8 cellular contexts compared by ENCODE assay signal in the genomic region with DNA sequence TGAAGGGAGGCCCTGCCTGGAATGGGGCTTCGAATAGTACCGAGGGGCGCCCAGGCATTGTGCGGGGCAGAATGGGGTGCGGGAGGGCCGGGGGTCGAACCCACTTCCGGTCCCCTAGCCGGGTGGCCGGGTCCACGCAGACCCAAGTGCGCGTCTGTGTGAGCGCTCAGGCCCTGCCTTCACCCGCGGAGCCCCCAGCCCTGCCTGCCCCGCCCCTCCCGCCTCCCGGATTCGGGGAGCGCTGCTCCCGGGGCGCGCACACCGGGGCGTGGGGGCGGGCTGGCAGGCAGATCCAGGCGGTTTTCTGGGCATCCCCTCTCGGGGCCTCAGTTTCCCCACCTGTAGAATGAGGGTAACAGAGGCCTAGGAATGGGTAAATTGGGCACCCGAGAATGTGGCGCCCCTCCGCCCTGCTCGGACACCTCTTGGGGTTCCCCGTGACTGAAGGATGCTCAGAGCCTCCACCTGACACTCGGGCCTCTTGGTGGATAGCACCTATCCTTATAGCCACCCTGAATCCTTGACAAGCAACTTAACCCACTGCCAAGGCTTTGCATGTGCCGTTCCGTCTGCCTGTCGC. TPM values are rescaled to one million over a fixed set of nuclear protein-coding genes. Genes with fewer than 3 reads are reported as not detected.
DNase-seq lines count a peak whose midpoint lies in the region; ATAC-seq, FAIRE-seq and TF ChIP-seq lines count a peak whose summit lies in the region.

No MANE protein-coding gene starts in this region.

- 3% methylated on average over 38 of the region's 38 CpGs for WGBS in HUES64

- peak overlapping the region; percentile 38 to 94 (median 93) for H3K27ac Mint-ChIP-seq in CD4-positive, CD25-positive, alpha-beta regulatory T cell
- H3K27ac Mint-ChIP-seq in activated naive CD4-positive, alpha-beta T cell treated with anti-CD3 and anti-CD28 coated beads, Interleukin-2, amount 50 U/mL, for 24 hours = peak overlapping the region; percentile 93
- H3K27ac Mint-ChIP-seq in stimulated activated effector memory CD8-positive, alpha-beta T cell treated with anti-CD3 and anti-CD28 coated beads, Interleukin-12 subunit alpha, Interleukin-12 subunit beta, amount 100 ng/mL, for 72 hours = peak overlapping the region; percentile 93

- H3K27me3 Mint-ChIP-seq in CD4-positive, CD25-positive, alpha-beta regulatory T cell = peaks cover 6% of the 10 kb centered on the region
- no peaks in the 10 kb centered on the region for H3K27me3 Mint-ChIP-seq in activated naive CD4-positive, alpha-beta T cell treated with anti-CD3 and anti-CD28 coated beads, Interleukin-2, amount 50 U/mL, for 24 hours

- peak overlapping the region; percentile 84 for H3K27ac ChIP-seq in CD4-positive, CD25-positive, alpha-beta regulatory T cell (ENCODE audit: insufficient read depth, low read length, poor library complexity, severe bottlenecking)
- H3K27ac ChIP-seq in HUES64 (ENCODE audit: low read depth, low read length) = peak overlapping the region; percentile 67; the same call in 1 of the 2 replicates
- peak overlapping the region; percentile 80 to 87 for H3K27ac ChIP-seq in kidney (ENCODE audit: low read depth in 2 of 2, low read length in 2 of 2)

- peak overlapping the region; percentile 92 to 95 (median 94) for H3K4me3 Mint-ChIP-seq in CD4-positive, CD25-positive, alpha-beta regulatory T cell
- H3K4me3 Mint-ChIP-seq in activated naive CD4-positive, alpha-beta T cell treated with anti-CD3 and anti-CD28 coated beads, Interleukin-2, amount 50 U/mL, for 24 hours = peak overlapping the region; percentile 89
- H3K4me3 Mint-ChIP-seq in stimulated activated effector memory CD8-positive, alpha-beta T cell treated with anti-CD3 and anti-CD28 coated beads, Interleukin-12 subunit alpha, Interleukin-12 subunit beta, amount 100 ng/mL, for 72 hours = peak overlapping the region; percentile 87

- no peak for ATAC-seq in CD4-positive, CD25-positive, alpha-beta regulatory T cell (ENCODE audit: low read depth in 2 of 2)
- ATAC-seq in stimulated activated effector memory CD8-positive, alpha-beta T cell treated with anti-CD3 and anti-CD28 coated beads, Interleukin-12 subunit alpha, Interleukin-12 subunit beta, amount 100 ng/mL, for 72 hours = no peak

- H3K4me3 ChIP-seq in CD4-positive, CD25-positive, alpha-beta regulatory T cell (ENCODE audit: low read depth, low read length) = peak overlapping the region; percentile 26
- H3K4me3 ChIP-seq in HUES64 (ENCODE audit: low read length) (peak overlapping the region; percentile 70), kidney (ENCODE audit: low read length in 2 of 2) (peak overlapping the region; percentile 63 to 86)

- peaks cover 0 to 2% (median 0%) of the 10 kb centered on the region in 7 donors for H3K9me3 Mint-ChIP-seq in CD4-positive, CD25-positive, alpha-beta regulatory T cell
- no peaks in the 10 kb centered on the region for H3K9me3 Mint-ChIP-seq in activated naive CD4-positive, alpha-beta T cell treated with anti-CD3 and anti-CD28 coated beads, Interleukin-2, amount 50 U/mL, for 24 hours
- H3K9me3 Mint-ChIP-seq in stimulated activated effector memory CD8-positive, alpha-beta T cell treated with anti-CD3 and anti-CD28 coated beads, Interleukin-12 subunit alpha, Interleukin-12 subunit beta, amount 100 ng/mL, for 72 hours = no peaks in the 10 kb centered on the region

- TF ChIP-seq CTCF in kidney (IDR thresholded peaks at IDR 0.05; ENCODE audit: borderline replicate concordance, extremely low read depth, insufficient read depth) = no peak

- no peak for FAIRE-seq in kidney (lab: Jason Lieb, UNC)

- H3K9ac ChIP-seq in HUES64 (ENCODE audit: low read depth, low read length) (peak overlapping the region; percentile 96), kidney (ENCODE audit: low read length in 2 of 2) (peak overlapping the region; percentile 41 to 90)

- DNase-seq in CD4-positive, CD25-positive, alpha-beta regulatory T cell = peak; percentile 10 to 38 (median 11)
- peak; percentile 88 for DNase-seq in kidney
- no peak for DNase-seq in stimulated activated effector memory CD8-positive, alpha-beta T cell treated with anti-CD3 and anti-CD28 coated beads, Interleukin-12 subunit alpha, Interleukin-12 subunit beta, amount 100 ng/mL, for 72 hours (ENCODE audit: low spot score in 2 of 2)
- no peak for DNase-seq in NCI-H774 (lab: John Stamatoyannopoulos, UW)
- DNase-seq in MV-4-11 (lab: John Stamatoyannopoulos, UW) = no peak
- DNase-seq in NCI-H510A (lab: John Stamatoyannopoulos, UW) = no peak

- no peaks in the 10 kb centered on the region for H3K9me3 ChIP-seq in CD4-positive, CD25-positive, alpha-beta regulatory T cell (ENCODE audit: control insufficient read depth in 2 of 2, low read length in 2 of 2)
- H3K9me3 ChIP-seq in HUES64 (ENCODE audit: insufficient read depth, low read depth, low read length) (no peaks in the 10 kb centered on the region), kidney (ENCODE audit: control insufficient read depth in 1 of 2, low read length in 2 of 2) (no peaks in the 10 kb centered on the region)

- intact Hi-C loops in kidney (cut with DNase I) = no loop called here

- H3K27me3 ChIP-seq in CD4-positive, CD25-positive, alpha-beta regulatory T cell (ENCODE audit: control insufficient read depth, insufficient read depth, low read length) = no peaks in the 10 kb centered on the region
- H3K27me3 ChIP-seq in HUES64 (ENCODE audit: insufficient read depth, low read length) = no peaks in the 10 kb centered on the region

- peaks cover 5 to 29% (median 12%) of the 10 kb centered on the region in 4 donors for H3K4me1 Mint-ChIP-seq in CD4-positive, CD25-positive, alpha-beta regulatory T cell
- peaks cover 28% of the 10 kb centered on the region for H3K4me1 Mint-ChIP-seq in activated naive CD4-positive, alpha-beta T cell treated with anti-CD3 and anti-CD28 coated beads, Interleukin-2, amount 50 U/mL, for 24 hours
- peaks cover 29% of the 10 kb centered on the region for H3K4me1 Mint-ChIP-seq in stimulated activated effector memory CD8-positive, alpha-beta T cell treated with anti-CD3 and anti-CD28 coated beads, Interleukin-12 subunit alpha, Interleukin-12 subunit beta, amount 100 ng/mL, for 72 hours

- H3K4me1 ChIP-seq in CD4-positive, CD25-positive, alpha-beta regulatory T cell (ENCODE audit: control insufficient read depth, insufficient read depth, low read length, poor library complexity, severe bottlenecking) = peaks cover 22% of the 10 kb centered on the region
- H3K4me1 ChIP-seq in HUES64 (ENCODE audit: insufficient read depth, low read length) = peaks cover 9% of the 10 kb centered on the region
- peaks cover 16 to 33% of the 10 kb centered on the region in 2 donors for H3K4me1 ChIP-seq in kidney (ENCODE audit: control insufficient read depth in 1 of 2, insufficient read depth in 1 of 2, low read depth in 1 of 2, low read length in 2 of 2)

- no peaks in the 10 kb centered on the region for H3K36me3 ChIP-seq in CD4-positive, CD25-positive, alpha-beta regulatory T cell (ENCODE audit: control insufficient read depth, insufficient read depth, low read length)
- H3K36me3 ChIP-seq in HUES64 (ENCODE audit: insufficient read depth, low read length) (peaks cover 8% of the 10 kb centered on the region), kidney (ENCODE audit: control insufficient read depth in 1 of 2, insufficient read depth in 2 of 2, low read length in 2 of 2) (peaks cover 0 to 4% of the 10 kb centered on the region in 2 donors)

- H3K36me3 Mint-ChIP-seq in CD4-positive, CD25-positive, alpha-beta regulatory T cell = peaks cover 3% of the 10 kb centered on the region
- H3K36me3 Mint-ChIP-seq in activated naive CD4-positive, alpha-beta T cell treated with anti-CD3 and anti-CD28 coated beads, Interleukin-2, amount 50 U/mL, for 24 hours = peaks cover 2% of the 10 kb centered on the region
- H3K36me3 Mint-ChIP-seq in stimulated activated effector memory CD8-positive, alpha-beta T cell treated with anti-CD3 and anti-CD28 coated beads, Interleukin-12 subunit alpha, Interleukin-12 subunit beta, amount 100 ng/mL, for 72 hours = peaks cover 32% of the 10 kb centered on the region

RNA-seq across cellular contexts. Expression of gene PIK3R2, which starts 0.7 kb away (rescaled TPM):
- 9.4 TPM for total RNA-seq in CD4-positive, CD25-positive, alpha-beta regulatory T cell
- polyA plus RNA-seq in CD4-positive, CD25-positive, alpha-beta regulatory T cell = 1 to 10 TPM in 2 of 4 donors, under 1 TPM in 2; 0.42 to 3.6 (median 2.0) TPM
- polyA plus RNA-seq in HUES64 (2013, experiment 1 of 2) = 42.3 TPM
- polyA plus RNA-seq in HUES64 (2013, experiment 2 of 2) = 48.1 TPM
- 29.6 TPM for total RNA-seq in kidney
- 10.1 TPM for polyA plus RNA-seq in kidney (ENCODE audit: insufficient read depth, low read depth, low replicate concordance)

RNA-seq across cellular contexts. Expression of gene IFI30, which starts 20.0 kb away (rescaled TPM):
- 2.3 TPM for total RNA-seq in CD4-positive, CD25-positive, alpha-beta regulatory T cell
- polyA plus RNA-seq in CD4-positive, CD25-positive, alpha-beta regulatory T cell = 10 to 100 TPM in 2 of 4 donors, 1 to 10 TPM in 2; 7.1 to 17.8 (median 9.7) TPM
- polyA plus RNA-seq in HUES64 (2013, experiment 1 of 2) = 12.3 TPM
- 13.2 TPM for polyA plus RNA-seq in HUES64 (2013, experiment 2 of 2)
- 109 TPM for total RNA-seq in kidney
- 173 TPM for polyA plus RNA-seq in kidney (ENCODE audit: insufficient read depth, low read depth, low replicate concordance)

RNA-seq across cellular contexts. Expression of gene MPV17L2, which starts 39.4 kb away (rescaled TPM):
- total RNA-seq in CD4-positive, CD25-positive, alpha-beta regulatory T cell = 5.5 TPM
- 10 to 100 TPM; 11.3 to 20.8 (median 13.9) TPM for polyA plus RNA-seq in CD4-positive, CD25-positive, alpha-beta regulatory T cell
- 25.7 TPM for polyA plus RNA-seq in HUES64 (2013, experiment 1 of 2)
- 25.9 TPM for polyA plus RNA-seq in HUES64 (2013, experiment 2 of 2)
- total RNA-seq in kidney = 11.5 TPM
- 31.1 TPM for polyA plus RNA-seq in kidney (ENCODE audit: insufficient read depth, low read depth, low replicate concordance)

RNA-seq across cellular contexts. Expression of gene RAB3A, which starts 50.2 kb away (rescaled TPM):
- total RNA-seq in CD4-positive, CD25-positive, alpha-beta regulatory T cell = 5.1 TPM
- 1 to 10 TPM in 2 of 4 donors, under 1 TPM in 2; 0.87 to 1.6 (median 1.2) TPM for polyA plus RNA-seq in CD4-positive, CD25-positive, alpha-beta regulatory T cell
- 3.5 TPM for polyA plus RNA-seq in HUES64 (2013, experiment 1 of 2)
- 5.1 TPM for polyA plus RNA-seq in HUES64 (2013, experiment 2 of 2)
- total RNA-seq in kidney = 5.2 TPM
- 10.5 TPM for polyA plus RNA-seq in kidney (ENCODE audit: insufficient read depth, low read depth, low replicate concordance)

RNA-seq across cellular contexts. Expression of gene MAST3, which starts 56.1 kb away (rescaled TPM):
- 45.9 TPM for total RNA-seq in CD4-positive, CD25-positive, alpha-beta regulatory T cell
- polyA plus RNA-seq in CD4-positive, CD25-positive, alpha-beta regulatory T cell = 1 to 10 TPM; 8.1 to 9.0 (median 8.6) TPM
- polyA plus RNA-seq in HUES64 (2013, experiment 1 of 2) = 3.8 TPM
- 4.2 TPM for polyA plus RNA-seq in HUES64 (2013, experiment 2 of 2)
- 16.0 TPM for total RNA-seq in kidney
- 5.6 TPM for polyA plus RNA-seq in kidney (ENCODE audit: insufficient read depth, low read depth, low replicate concordance)

Comparison
In these comparisons a context has a peak if more than half of its experiments do, and no peak if none do; other contexts are left out.
1. DNase-seq: peak in CD4-positive, CD25-positive, alpha-beta regulatory T cell (3 of 3) and kidney (single experiment); none in stimulated activated effector memory CD8-positive, alpha-beta T cell treated with anti-CD3 and anti-CD28 coated beads, Interleukin-12 subunit alpha, Interleukin-12 subunit beta, amount 100 ng/mL, for 72 hours (0 of 2), NCI-H774 (single experiment), MV-4-11 (single experiment) and NCI-H510A (single experiment).
2. RNA of gene IFI30, which starts 20.0 kb away (total RNA-seq): 109 TPM in kidney (single experiment); 2.3 TPM in CD4-positive, CD25-positive, alpha-beta regulatory T cell (single experiment); every median in the first group is over 10 times any median in the second.
3. Peak in every context shown above with its lines, with median percentiles within 50 percentile points of each other: H3K27ac ChIP-seq, H3K4me3 ChIP-seq, H3K27ac Mint-ChIP-seq and H3K4me3 Mint-ChIP-seq.